ENCODE assay signal across 11 cellular contexts in genomic region chr4:144906181-144906895, GRCh38.
A peak's percentile ranks its signal among the peaks of the same experiment; 100 is the strongest.
DNase-seq lines count a peak whose midpoint lies in the region; ATAC-seq and TF ChIP-seq lines count a peak whose summit lies in the region.
"Had no signal": no experiment of that assay in that cellular context is flagged by ENCODE, and none has a peak within 500 bp of the region (broad histone marks: within the 10 kb centered on the region; RNA-seq: fewer than 3 reads in every experiment).

No MANE protein-coding gene starts in this region.

- H3K27ac ChIP-seq in neuronal stem cell (replicated peaks; ENCODE audit: low read length) = no peak overlapping the region

- H3K4me3 ChIP-seq in neuronal stem cell (ENCODE audit: low read length in 2 of 2) = no peak overlapping the region

- H3K9ac ChIP-seq in neuronal stem cell (ENCODE audit: low read depth, low read length, poor library complexity) = no peak overlapping the region

- no peaks in the 10 kb centered on the region for H3K79me1 ChIP-seq in neuronal stem cell (ENCODE audit: low read depth, low read length)

- no peaks in the 10 kb centered on the region for H3K9me3 Mint-ChIP-seq in osteocyte (ENCODE audit: unreplicated experiment)
- peaks cover 3% of the 10 kb centered on the region for H3K9me3 Mint-ChIP-seq in chondrocyte (ENCODE audit: low read depth)
- H3K9me3 Mint-ChIP-seq: central memory CD8-positive, alpha-beta T cell had no signal

- H3K27me3 Mint-ChIP-seq in osteocyte (ENCODE audit: unreplicated experiment) = no peaks in the 10 kb centered on the region
- no peaks in the 10 kb centered on the region for H3K27me3 Mint-ChIP-seq in chondrocyte (ENCODE audit: low read depth)
- H3K27me3 Mint-ChIP-seq: central memory CD8-positive, alpha-beta T cell had no signal

- no peak for TF ChIP-seq CTCF in osteocyte (IDR thresholded peaks at IDR 0.05)
- TF ChIP-seq CTCF in chondrocyte (IDR thresholded peaks at IDR 0.05) = no peak

- H3K4me3 Mint-ChIP-seq in osteocyte (ENCODE audit: unreplicated experiment) (no peak overlapping the region), chondrocyte (ENCODE audit: unreplicated experiment) (no peak overlapping the region)
- H3K4me3 Mint-ChIP-seq: central memory CD8-positive, alpha-beta T cell had no signal

- H3K36me3 Mint-ChIP-seq in osteocyte (ENCODE audit: unreplicated experiment) (no peaks in the 10 kb centered on the region), chondrocyte (ENCODE audit: low read depth) (peaks cover 1% of the 10 kb centered on the region)

- H2BK15ac ChIP-seq in neuronal stem cell (ENCODE audit: low read length) = no peak overlapping the region

- no peak overlapping the region for H3K14ac ChIP-seq in neuronal stem cell (ENCODE audit: low read length)

- no peak overlapping the region for H2AK5ac ChIP-seq in neuronal stem cell (ENCODE audit: low read depth, low read length)

- peak overlapping the region; percentile 5 for H3K18ac ChIP-seq in neuronal stem cell (ENCODE audit: low read length)

- no CpG with 5 or more reads among the region's 5 CpGs for WGBS in neuronal stem cell (ENCODE audit: extremely low coverage in 2 of 2, insufficient read length in 2 of 2, insufficient replicate concordance in 1 of 2), 2 donors

- no peak overlapping the region for H3K23ac ChIP-seq in neuronal stem cell (ENCODE audit: low read depth, low read length, poor library complexity)

- H3K4ac ChIP-seq in neuronal stem cell (ENCODE audit: low read length) = no peak overlapping the region

- H2BK5ac ChIP-seq in neuronal stem cell (ENCODE audit: low read length) = no peak overlapping the region

- no peak overlapping the region for H3K27ac Mint-ChIP-seq in osteocyte (ENCODE audit: unreplicated experiment)
- H3K27ac Mint-ChIP-seq in chondrocyte (ENCODE audit: unreplicated experiment) = no peak overlapping the region

- H3K9me3 ChIP-seq in neuronal stem cell (replicated peaks in 1 of 2; ENCODE audit: control insufficient read depth in 2 of 2, insufficient read depth in 1 of 2, low read depth in 1 of 2, low read length in 2 of 2) = no peaks in the 10 kb centered on the region

- peak; percentile 74 for DNase-seq in amniotic epithelial cell (ENCODE audit: low read depth)
- DNase-seq in neuronal stem cell (ENCODE audit: low spot score) = no peak
- DNase-seq in osteocyte (ENCODE audit: extremely low spot score, unreplicated experiment) = no peak
- DNase-seq in chondrocyte (ENCODE audit: low spot score) = no peak
- DNase-seq in activated naive CD4-positive, alpha-beta T cell treated with anti-CD3 and anti-CD28 coated beads, Interleukin-2, amount 50 U/mL, for 16 hours = no peak
- no peak for DNase-seq in COLO668 (lab: John Stamatoyannopoulos, UW; ENCODE audit: unreplicated experiment)
- DNase-seq: DND-41, posterior cingulate gyrus had no signal

- no peaks in the 10 kb centered on the region for H3K27me3 ChIP-seq in neuronal stem cell (ENCODE audit: control insufficient read depth in 3 of 3, insufficient read depth in 3 of 3, low read depth in 1 of 3, low read length in 3 of 3)

- H3K36me3 ChIP-seq in neuronal stem cell (replicated peaks in 1 of 2; ENCODE audit: control insufficient read depth in 2 of 2, insufficient read depth in 2 of 2, low read length in 2 of 2) = no peaks in the 10 kb centered on the region

- H3K4me1 ChIP-seq in neuronal stem cell (ENCODE audit: control insufficient read depth in 2 of 2, insufficient read depth in 1 of 2, low read depth in 1 of 2, low read length in 2 of 2) = no peaks in the 10 kb centered on the region

- no peak overlapping the region for H3K4me2 ChIP-seq in neuronal stem cell (ENCODE audit: insufficient read depth, low read length, poor library complexity, severe bottlenecking)

- H2BK12ac ChIP-seq in neuronal stem cell (ENCODE audit: low read length) = no peak overlapping the region

- no peak overlapping the region for H2BK120ac ChIP-seq in neuronal stem cell (ENCODE audit: low read depth, low read length)

- H3K4me1 Mint-ChIP-seq in osteocyte (ENCODE audit: unreplicated experiment) (peaks cover 12% of the 10 kb centered on the region), chondrocyte (ENCODE audit: low read depth) (peaks cover 61% of the 10 kb centered on the region)
- H3K4me1 Mint-ChIP-seq: central memory CD8-positive, alpha-beta T cell had no signal

- no peak overlapping the region for H2AFZ ChIP-seq in neuronal stem cell (ENCODE audit: low read length)

- no peak overlapping the region for H4K8ac ChIP-seq in neuronal stem cell (ENCODE audit: low read depth, low read length)

- H4K91ac ChIP-seq in neuronal stem cell (ENCODE audit: low read depth, low read length, poor library complexity) = no peak overlapping the region

- ATAC-seq in GM19324 (IDR thresholded peaks at IDR 0.05; ENCODE audit: low FRiP score, unreplicated experiment) (peak; percentile 39), HG02981 (IDR thresholded peaks at IDR 0.05; ENCODE audit: unreplicated experiment) (peak; percentile 39)
